28 cellular contexts compared by ENCODE assay signal in genomic region chr22:39650996-39651782, GRCh38.
A peak's percentile ranks its signal among the peaks of the same experiment; 100 is the strongest.
DNase-seq lines count a peak whose midpoint lies in the region; ATAC-seq, FAIRE-seq and TF ChIP-seq lines count a peak whose summit lies in the region.
"Had no signal": no experiment of that assay in that cellular context is flagged by ENCODE, and none has a peak within 500 bp of the region (broad histone marks: within the 10 kb centered on the region; RNA-seq: fewer than 3 reads in every experiment).

No MANE protein-coding gene starts in this region.

- H3K27ac ChIP-seq in right cardiac atrium (ENCODE audit: low read length) = no peak overlapping the region
- H3K27ac ChIP-seq in coronary artery = no peak overlapping the region
- H3K27ac ChIP-seq: C4-2B, SK-N-MC had no signal

- no peaks in the 10 kb centered on the region for H3K4me1 ChIP-seq in right cardiac atrium (ENCODE audit: control insufficient read depth, insufficient read depth, low read length)

- H3K36me3 Mint-ChIP-seq in nephron progenitor cell (ENCODE audit: low read depth) = no peaks in the 10 kb centered on the region
- H3K36me3 Mint-ChIP-seq: CD8-positive, alpha-beta memory T cell had no signal

- H3K4me3 Mint-ChIP-seq in nephron progenitor cell = no peak overlapping the region
- H3K4me3 Mint-ChIP-seq: CD8-positive, alpha-beta memory T cell; HFFc6; T-helper 17 cell had no signal

- no peak for FAIRE-seq in H54 (lab: Jason Lieb, UNC)
- FAIRE-seq: A204.1, G401.6, GM19239, RCC 7860 had no signal

- H3K27me3 ChIP-seq in right cardiac atrium (ENCODE audit: control insufficient read depth, insufficient read depth) = no peaks in the 10 kb centered on the region

- no peak for TF ChIP-seq POLR2A in H54 (IDR thresholded peaks at IDR 0.05; ENCODE audit: low read depth, low read length)

- H3K4me3 ChIP-seq in right cardiac atrium (ENCODE audit: low read length) (no peak overlapping the region), coronary artery (no peak overlapping the region)
- H3K4me3 ChIP-seq: SK-N-MC had no signal

- H3K4me1 Mint-ChIP-seq in nephron progenitor cell = peaks cover 78% of the 10 kb centered on the region

- no peaks in the 10 kb centered on the region for H3K9me3 ChIP-seq in right cardiac atrium (ENCODE audit: control insufficient read depth, low read length)

- intact Hi-C loops in right cardiac atrium (cut with DNase I) (no loop called here), cardiac septum (cut with DNase I) (no loop called here)

- peak in 2 of 3 donors; percentile 33 to 46 for DNase-seq in right cardiac atrium
- DNase-seq in cardiac septum (ENCODE audit: low spot score) = no peak
- DNase-seq in SIG-M5 (lab: John Stamatoyannopoulos, UW) = peak; percentile 2
- DNase-seq in nephron progenitor cell = no peak
- no peak for DNase-seq in H54 (ENCODE audit: insufficient read length, low spot score)
- no peak for DNase-seq in coronary artery (ENCODE audit: low spot score)
- DNase-seq: Calu3; CD8-positive, alpha-beta memory T cell; DMS153; HFFc6; Kasumi-1; NCI-H1417; NCI-H187 treated with DMSO at 0.1 percent for 48 hours; NCI-H2107; NCI-H226; NCI-H510A treated with DMSO at 0.1 percent for 48 hours; NCI-H774; OCI-M1; SW 1271; T-helper 17 cell had no signal

- no peak for TF ChIP-seq CTCF in nephron progenitor cell (IDR thresholded peaks at IDR 0.05)
- TF ChIP-seq CTCF in coronary artery (IDR thresholded peaks at IDR 0.05) = no peak

- ATAC-seq in right cardiac atrium (no peak), HG02610 (IDR thresholded peaks at IDR 0.05; ENCODE audit: unreplicated experiment) (no peak)
- ATAC-seq: Right ventricle myocardium inferior, T-helper 17 cell had no signal

- peak overlapping the region; percentile 39 for H3K27ac Mint-ChIP-seq in nephron progenitor cell
- H3K27ac Mint-ChIP-seq: HFFc6 had no signal

- 68% methylated on average over 21 of the region's 21 CpGs for WGBS in right cardiac atrium

- H3K27me3 Mint-ChIP-seq in nephron progenitor cell (ENCODE audit: low read depth, poor library complexity) = no peaks in the 10 kb centered on the region
- H3K27me3 Mint-ChIP-seq: CD8-positive, alpha-beta memory T cell; T-helper 17 cell had no signal

- H3K9me3 Mint-ChIP-seq in nephron progenitor cell = no peaks in the 10 kb centered on the region
- H3K9me3 Mint-ChIP-seq: CD8-positive, alpha-beta memory T cell; HFFc6 had no signal

Comparison
In these comparisons a context has a peak if more than half of its experiments do, and no peak if none do; other contexts are left out.
1. DNase-seq: peak in right cardiac atrium (2 of 3) and SIG-M5 (single experiment); none in cardiac septum (single experiment), nephron progenitor cell (single experiment), H54 (single experiment) and coronary artery (single experiment).